In the genomic region with DNA sequence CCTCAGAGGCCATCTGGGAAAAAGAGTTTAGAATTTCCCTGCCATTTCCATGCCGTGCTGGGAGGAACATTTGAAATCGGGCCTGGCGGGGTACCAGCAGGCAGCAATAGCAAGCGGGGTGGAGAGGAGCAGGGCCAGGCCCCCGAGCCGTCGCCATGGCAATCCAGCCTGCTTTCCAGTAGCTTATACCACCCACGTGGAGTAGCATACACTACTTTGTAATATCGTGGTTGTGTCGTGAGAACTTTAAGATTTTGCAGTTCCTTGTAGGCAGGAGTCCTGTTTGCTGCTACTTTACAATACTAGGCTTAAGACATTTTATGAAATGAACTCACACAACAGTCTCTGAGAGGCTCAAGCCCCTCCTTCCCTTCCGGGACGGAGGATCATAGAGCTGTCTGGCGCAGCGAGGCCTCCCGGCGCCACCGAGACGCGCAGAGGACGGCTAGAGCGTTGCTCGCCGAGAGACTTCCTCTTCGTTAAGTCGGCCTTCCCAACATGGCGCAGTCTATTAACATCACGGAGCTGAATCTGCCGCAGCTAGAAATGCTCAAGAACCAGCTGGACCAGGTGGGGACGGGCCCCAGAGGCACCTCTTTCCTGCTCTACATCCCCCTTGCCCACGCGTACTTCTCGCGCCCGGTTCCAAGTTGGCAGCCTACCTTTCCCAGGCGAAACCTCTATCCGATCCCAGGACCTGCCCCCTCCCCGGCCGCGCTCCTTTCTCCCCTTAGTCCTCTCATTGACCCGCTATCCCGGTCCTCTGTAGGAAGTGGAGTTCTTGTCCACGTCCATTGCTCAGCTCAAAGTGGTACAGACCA, we compare ENCODE assay signal across 1 cellular context.
A peak's percentile ranks its signal among the peaks of the same experiment; 100 is the strongest.
TF ChIP-seq lines count a peak whose summit lies in the region.

A gene (plus strand): TSS at position 473 of the 821 bp plus-strand sequence. CDS start 26 bp downstream, at position 499.

TF ChIP-seq in K562, 482 proteins besides CTCF, POLR2A, EP300 and RAD21 (continued from another document and continues in another):
- TF ChIP-seq, protein P1, sequence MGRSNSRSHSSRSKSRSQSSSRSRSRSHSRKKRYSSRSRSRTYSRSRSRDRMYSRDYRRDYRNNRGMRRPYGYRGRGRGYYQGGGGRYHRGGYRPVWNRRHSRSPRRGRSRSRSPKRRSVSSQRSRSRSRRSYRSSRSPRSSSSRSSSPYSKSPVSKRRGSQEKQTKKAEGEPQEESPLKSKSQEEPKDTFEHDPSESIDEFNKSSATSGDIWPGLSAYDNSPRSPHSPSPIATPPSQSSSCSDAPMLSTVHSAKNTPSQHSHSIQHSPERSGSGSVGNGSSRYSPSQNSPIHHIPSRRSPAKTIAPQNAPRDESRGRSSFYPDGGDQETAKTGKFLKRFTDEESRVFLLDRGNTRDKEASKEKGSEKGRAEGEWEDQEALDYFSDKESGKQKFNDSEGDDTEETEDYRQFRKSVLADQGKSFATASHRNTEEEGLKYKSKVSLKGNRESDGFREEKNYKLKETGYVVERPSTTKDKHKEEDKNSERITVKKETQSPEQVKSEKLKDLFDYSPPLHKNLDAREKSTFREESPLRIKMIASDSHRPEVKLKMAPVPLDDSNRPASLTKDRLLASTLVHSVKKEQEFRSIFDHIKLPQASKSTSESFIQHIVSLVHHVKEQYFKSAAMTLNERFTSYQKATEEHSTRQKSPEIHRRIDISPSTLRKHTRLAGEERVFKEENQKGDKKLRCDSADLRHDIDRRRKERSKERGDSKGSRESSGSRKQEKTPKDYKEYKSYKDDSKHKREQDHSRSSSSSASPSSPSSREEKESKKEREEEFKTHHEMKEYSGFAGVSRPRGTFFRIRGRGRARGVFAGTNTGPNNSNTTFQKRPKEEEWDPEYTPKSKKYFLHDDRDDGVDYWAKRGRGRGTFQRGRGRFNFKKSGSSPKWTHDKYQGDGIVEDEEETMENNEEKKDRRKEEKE (IDR thresholded peaks at IDR 0.05; ENCODE audit: borderline replicate concordance in 1 of 2, control insufficient read depth in 1 of 2, low read depth in 2 of 2, low read length in 1 of 2) = peak in 1 of 2 experiments; percentile 81; a peak in 2 of 4 replicates
- TF ChIP-seq, protein P2, sequence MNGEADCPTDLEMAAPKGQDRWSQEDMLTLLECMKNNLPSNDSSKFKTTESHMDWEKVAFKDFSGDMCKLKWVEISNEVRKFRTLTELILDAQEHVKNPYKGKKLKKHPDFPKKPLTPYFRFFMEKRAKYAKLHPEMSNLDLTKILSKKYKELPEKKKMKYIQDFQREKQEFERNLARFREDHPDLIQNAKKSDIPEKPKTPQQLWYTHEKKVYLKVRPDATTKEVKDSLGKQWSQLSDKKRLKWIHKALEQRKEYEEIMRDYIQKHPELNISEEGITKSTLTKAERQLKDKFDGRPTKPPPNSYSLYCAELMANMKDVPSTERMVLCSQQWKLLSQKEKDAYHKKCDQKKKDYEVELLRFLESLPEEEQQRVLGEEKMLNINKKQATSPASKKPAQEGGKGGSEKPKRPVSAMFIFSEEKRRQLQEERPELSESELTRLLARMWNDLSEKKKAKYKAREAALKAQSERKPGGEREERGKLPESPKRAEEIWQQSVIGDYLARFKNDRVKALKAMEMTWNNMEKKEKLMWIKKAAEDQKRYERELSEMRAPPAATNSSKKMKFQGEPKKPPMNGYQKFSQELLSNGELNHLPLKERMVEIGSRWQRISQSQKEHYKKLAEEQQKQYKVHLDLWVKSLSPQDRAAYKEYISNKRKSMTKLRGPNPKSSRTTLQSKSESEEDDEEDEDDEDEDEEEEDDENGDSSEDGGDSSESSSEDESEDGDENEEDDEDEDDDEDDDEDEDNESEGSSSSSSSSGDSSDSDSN (IDR thresholded peaks at IDR 0.05; ENCODE audit: borderline replicate concordance in 1 of 2, low read depth in 2 of 2, low read length in 2 of 2) = 0 out of 4 replicates have a peak, but pooled peaks of 1 of the 2 experiments have one; percentile 13
- TF ChIP-seq, protein P3, sequence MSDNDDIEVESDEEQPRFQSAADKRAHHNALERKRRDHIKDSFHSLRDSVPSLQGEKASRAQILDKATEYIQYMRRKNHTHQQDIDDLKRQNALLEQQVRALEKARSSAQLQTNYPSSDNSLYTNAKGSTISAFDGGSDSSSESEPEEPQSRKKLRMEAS (CRISPR knock-in tag; IDR thresholded peaks at IDR 0.05) = peak; percentile 83; the same call in 1 of the 2 replicates
- TF ChIP-seq MAFF (IDR thresholded peaks at IDR 0.05; ENCODE audit: low read length) (no peak), HDAC6 (IDR thresholded peaks at IDR 0.05; ENCODE audit: low read depth, low read length) (no peak), GATAD2B (IDR thresholded peaks at IDR 0.05; ENCODE audit: borderline replicate concordance) (no peak), CREB1 (IDR thresholded peaks at IDR 0.05) (peak; percentile 75), CREB1 (CRISPR knock-in tag; IDR thresholded peaks at IDR 0.05) (peak; percentile 85), TOE1 (IDR thresholded peaks at IDR 0.05; ENCODE audit: borderline replicate concordance) (no peak), TOE1 (CRISPR knock-in tag; IDR thresholded peaks at IDR 0.05; ENCODE audit: borderline replicate concordance, low read depth) (no peak), MAZ (CRISPR knock-in tag; conservative IDR thresholded peaks at IDR 0.05 in 1 of 2, IDR thresholded peaks at IDR 0.05 in 1 of 2) (peak; percentile 62 to 87; a peak in 3 of 4 replicates), PHF20 (IDR thresholded peaks at IDR 0.05; ENCODE audit: partially characterized antibody) (peak; percentile 92), KDM2B (CRISPR knock-in tag; IDR thresholded peaks at IDR 0.05) (no peak), POLR2AphosphoS5 (IDR thresholded peaks at IDR 0.05; ENCODE audit: control insufficient read depth, insufficient read depth, low read depth, low read length) (peak; percentile 90), SIN3B (IDR thresholded peaks at IDR 0.05; ENCODE audit: low read depth) (peak; percentile 85), SMAD4 (CRISPR knock-in tag; conservative IDR thresholded peaks at IDR 0.05) (0 out of 2 replicates have a peak, but pooled peaks have one; percentile 34), BRCA1 (IDR thresholded peaks at IDR 0.05) (no peak), BRCA1 (CRISPR knock-in tag; IDR thresholded peaks at IDR 0.05) (0 out of 2 replicates have a peak, but pooled peaks have one; percentile 39), HDAC1 (IDR thresholded peaks at IDR 0.05) (peak in 1 of 2 experiments; percentile 96; a peak in 2 of 4 replicates), JUND (IDR thresholded peaks at IDR 0.05; ENCODE audit: borderline replicate concordance, low read depth, low read length) (no peak), JUND (tag; IDR thresholded peaks at IDR 0.05; ENCODE audit: borderline replicate concordance, low read depth, low read length) (no peak; the same call in 2 of the 3 replicates), NR2C2 (CRISPR knock-in tag; IDR thresholded peaks at IDR 0.05) (peak; percentile 67; the same call in 1 of the 2 replicates), NR2C2 (tag; IDR thresholded peaks at IDR 0.05) (peak; percentile 58; the same call in 1 of the 2 replicates), CREM (IDR thresholded peaks at IDR 0.05; ENCODE audit: low read depth) (peak; percentile 93), LEF1 (IDR thresholded peaks at IDR 0.05) (0 out of 2 replicates have a peak, but pooled peaks have one; percentile 14), TAF7 (tag; IDR thresholded peaks at IDR 0.05) (peak; percentile 95), NFRKB (IDR thresholded peaks at IDR 0.05; ENCODE audit: low read depth) (peak; percentile 92), CBFA2T2 (conservative IDR thresholded peaks at IDR 0.05) (no peak)
- TF ChIP-seq, protein P4, sequence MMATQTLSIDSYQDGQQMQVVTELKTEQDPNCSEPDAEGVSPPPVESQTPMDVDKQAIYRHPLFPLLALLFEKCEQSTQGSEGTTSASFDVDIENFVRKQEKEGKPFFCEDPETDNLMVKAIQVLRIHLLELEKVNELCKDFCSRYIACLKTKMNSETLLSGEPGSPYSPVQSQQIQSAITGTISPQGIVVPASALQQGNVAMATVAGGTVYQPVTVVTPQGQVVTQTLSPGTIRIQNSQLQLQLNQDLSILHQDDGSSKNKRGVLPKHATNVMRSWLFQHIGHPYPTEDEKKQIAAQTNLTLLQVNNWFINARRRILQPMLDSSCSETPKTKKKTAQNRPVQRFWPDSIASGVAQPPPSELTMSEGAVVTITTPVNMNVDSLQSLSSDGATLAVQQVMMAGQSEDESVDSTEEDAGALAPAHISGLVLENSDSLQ (IDR thresholded peaks at IDR 0.05) = peak; percentile 23; the same call in 1 of the 2 replicates
- TF ChIP-seq, protein P5, sequence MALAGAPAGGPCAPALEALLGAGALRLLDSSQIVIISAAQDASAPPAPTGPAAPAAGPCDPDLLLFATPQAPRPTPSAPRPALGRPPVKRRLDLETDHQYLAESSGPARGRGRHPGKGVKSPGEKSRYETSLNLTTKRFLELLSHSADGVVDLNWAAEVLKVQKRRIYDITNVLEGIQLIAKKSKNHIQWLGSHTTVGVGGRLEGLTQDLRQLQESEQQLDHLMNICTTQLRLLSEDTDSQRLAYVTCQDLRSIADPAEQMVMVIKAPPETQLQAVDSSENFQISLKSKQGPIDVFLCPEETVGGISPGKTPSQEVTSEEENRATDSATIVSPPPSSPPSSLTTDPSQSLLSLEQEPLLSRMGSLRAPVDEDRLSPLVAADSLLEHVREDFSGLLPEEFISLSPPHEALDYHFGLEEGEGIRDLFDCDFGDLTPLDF (CRISPR knock-in tag; IDR thresholded peaks at IDR 0.05) = peak; percentile 65; the same call in 1 of the 2 replicates
- TF ChIP-seq, protein P6, sequence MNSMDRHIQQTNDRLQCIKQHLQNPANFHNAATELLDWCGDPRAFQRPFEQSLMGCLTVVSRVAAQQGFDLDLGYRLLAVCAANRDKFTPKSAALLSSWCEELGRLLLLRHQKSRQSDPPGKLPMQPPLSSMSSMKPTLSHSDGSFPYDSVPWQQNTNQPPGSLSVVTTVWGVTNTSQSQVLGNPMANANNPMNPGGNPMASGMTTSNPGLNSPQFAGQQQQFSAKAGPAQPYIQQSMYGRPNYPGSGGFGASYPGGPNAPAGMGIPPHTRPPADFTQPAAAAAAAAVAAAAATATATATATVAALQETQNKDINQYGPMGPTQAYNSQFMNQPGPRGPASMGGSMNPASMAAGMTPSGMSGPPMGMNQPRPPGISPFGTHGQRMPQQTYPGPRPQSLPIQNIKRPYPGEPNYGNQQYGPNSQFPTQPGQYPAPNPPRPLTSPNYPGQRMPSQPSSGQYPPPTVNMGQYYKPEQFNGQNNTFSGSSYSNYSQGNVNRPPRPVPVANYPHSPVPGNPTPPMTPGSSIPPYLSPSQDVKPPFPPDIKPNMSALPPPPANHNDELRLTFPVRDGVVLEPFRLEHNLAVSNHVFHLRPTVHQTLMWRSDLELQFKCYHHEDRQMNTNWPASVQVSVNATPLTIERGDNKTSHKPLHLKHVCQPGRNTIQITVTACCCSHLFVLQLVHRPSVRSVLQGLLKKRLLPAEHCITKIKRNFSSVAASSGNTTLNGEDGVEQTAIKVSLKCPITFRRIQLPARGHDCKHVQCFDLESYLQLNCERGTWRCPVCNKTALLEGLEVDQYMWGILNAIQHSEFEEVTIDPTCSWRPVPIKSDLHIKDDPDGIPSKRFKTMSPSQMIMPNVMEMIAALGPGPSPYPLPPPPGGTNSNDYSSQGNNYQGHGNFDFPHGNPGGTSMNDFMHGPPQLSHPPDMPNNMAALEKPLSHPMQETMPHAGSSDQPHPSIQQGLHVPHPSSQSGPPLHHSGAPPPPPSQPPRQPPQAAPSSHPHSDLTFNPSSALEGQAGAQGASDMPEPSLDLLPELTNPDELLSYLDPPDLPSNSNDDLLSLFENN (IDR thresholded peaks at IDR 0.05; ENCODE audit: low read depth in 2 of 2, low read length in 2 of 2) = 0 out of 4 replicates have a peak, but pooled peaks of 1 of the 2 experiments have one; percentile 22
- TF ChIP-seq, protein P7, sequence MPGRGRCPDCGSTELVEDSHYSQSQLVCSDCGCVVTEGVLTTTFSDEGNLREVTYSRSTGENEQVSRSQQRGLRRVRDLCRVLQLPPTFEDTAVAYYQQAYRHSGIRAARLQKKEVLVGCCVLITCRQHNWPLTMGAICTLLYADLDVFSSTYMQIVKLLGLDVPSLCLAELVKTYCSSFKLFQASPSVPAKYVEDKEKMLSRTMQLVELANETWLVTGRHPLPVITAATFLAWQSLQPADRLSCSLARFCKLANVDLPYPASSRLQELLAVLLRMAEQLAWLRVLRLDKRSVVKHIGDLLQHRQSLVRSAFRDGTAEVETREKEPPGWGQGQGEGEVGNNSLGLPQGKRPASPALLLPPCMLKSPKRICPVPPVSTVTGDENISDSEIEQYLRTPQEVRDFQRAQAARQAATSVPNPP (IDR thresholded peaks at IDR 0.05; ENCODE audit: borderline replicate concordance, insufficient read depth, insufficient read length) = no peak
- TF ChIP-seq, protein P8, sequence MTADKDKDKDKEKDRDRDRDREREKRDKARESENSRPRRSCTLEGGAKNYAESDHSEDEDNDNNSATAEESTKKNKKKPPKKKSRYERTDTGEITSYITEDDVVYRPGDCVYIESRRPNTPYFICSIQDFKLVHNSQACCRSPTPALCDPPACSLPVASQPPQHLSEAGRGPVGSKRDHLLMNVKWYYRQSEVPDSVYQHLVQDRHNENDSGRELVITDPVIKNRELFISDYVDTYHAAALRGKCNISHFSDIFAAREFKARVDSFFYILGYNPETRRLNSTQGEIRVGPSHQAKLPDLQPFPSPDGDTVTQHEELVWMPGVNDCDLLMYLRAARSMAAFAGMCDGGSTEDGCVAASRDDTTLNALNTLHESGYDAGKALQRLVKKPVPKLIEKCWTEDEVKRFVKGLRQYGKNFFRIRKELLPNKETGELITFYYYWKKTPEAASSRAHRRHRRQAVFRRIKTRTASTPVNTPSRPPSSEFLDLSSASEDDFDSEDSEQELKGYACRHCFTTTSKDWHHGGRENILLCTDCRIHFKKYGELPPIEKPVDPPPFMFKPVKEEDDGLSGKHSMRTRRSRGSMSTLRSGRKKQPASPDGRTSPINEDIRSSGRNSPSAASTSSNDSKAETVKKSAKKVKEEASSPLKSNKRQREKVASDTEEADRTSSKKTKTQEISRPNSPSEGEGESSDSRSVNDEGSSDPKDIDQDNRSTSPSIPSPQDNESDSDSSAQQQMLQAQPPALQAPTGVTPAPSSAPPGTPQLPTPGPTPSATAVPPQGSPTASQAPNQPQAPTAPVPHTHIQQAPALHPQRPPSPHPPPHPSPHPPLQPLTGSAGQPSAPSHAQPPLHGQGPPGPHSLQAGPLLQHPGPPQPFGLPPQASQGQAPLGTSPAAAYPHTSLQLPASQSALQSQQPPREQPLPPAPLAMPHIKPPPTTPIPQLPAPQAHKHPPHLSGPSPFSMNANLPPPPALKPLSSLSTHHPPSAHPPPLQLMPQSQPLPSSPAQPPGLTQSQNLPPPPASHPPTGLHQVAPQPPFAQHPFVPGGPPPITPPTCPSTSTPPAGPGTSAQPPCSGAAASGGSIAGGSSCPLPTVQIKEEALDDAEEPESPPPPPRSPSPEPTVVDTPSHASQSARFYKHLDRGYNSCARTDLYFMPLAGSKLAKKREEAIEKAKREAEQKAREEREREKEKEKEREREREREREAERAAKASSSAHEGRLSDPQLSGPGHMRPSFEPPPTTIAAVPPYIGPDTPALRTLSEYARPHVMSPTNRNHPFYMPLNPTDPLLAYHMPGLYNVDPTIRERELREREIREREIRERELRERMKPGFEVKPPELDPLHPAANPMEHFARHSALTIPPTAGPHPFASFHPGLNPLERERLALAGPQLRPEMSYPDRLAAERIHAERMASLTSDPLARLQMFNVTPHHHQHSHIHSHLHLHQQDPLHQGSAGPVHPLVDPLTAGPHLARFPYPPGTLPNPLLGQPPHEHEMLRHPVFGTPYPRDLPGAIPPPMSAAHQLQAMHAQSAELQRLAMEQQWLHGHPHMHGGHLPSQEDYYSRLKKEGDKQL (CRISPR knock-in tag; IDR thresholded peaks at IDR 0.05; ENCODE audit: borderline replicate concordance) = no peak
